22 cellular contexts compared by ENCODE assay signal in the genomic region with DNA sequence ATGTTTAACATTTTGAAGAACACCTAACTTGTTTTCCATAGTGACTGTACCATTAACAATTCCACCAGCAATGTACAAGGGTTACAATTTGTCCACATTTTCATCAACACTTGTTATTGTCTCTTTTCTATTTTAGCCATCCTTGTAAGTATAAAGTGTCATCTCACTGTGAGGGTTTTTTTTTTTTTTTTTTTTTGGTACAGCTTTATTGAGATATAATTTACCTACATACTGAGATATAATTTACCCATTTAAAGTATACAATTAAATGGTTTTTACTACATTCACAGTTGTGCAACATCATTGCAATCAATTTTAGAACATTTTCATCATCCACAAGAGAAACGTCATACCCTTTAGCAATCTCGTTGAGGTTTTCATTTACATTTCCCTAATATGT. TPM values are rescaled to one million over a fixed set of nuclear protein-coding genes. Genes with fewer than 3 reads are reported as not detected.
"Had no signal": no experiment of that assay in that cellular context is flagged by ENCODE, and none has a peak within 500 bp of the region (broad histone marks: within the 10 kb centered on the region; RNA-seq: fewer than 3 reads in every experiment).

No MANE protein-coding gene starts in this region.

- H3K36me3 ChIP-seq: breast epithelium, tibial nerve had no signal

- H3K4me3 ChIP-seq: breast epithelium, hepatocyte, smooth muscle cell, tibial nerve had no signal

- H3K27me3 Mint-ChIP-seq: progenitor cell of endocrine pancreas had no signal

- H3K4me3 Mint-ChIP-seq: activated naive CD8-positive, alpha-beta T cell treated with anti-CD3 and anti-CD28 coated beads for 36 hours; activated T-cell treated with anti-CD3 and anti-CD28 coated beads, Interleukin-2, amount 50 U/mL, for 4 hours; endodermal cell; mesothelial cell of epicardium; stimulated activated effector memory CD8-positive, alpha-beta T cell treated with anti-CD3 and anti-CD28 coated beads, Interleukin-12 subunit alpha, Interleukin-12 subunit beta, amount 100 ng/mL, for 72 hours; T-helper 2 cell treated with Interferon-gamma antibody and Interleukin-4, amounts not matched to agents 5 μg/mL and 100 μg/mL, for 36 hours had no signal

- H3K27ac ChIP-seq: breast epithelium, hepatocyte, tibial nerve had no signal

- H3K4me1 Mint-ChIP-seq: mesothelial cell of epicardium had no signal

- H3K9me3 Mint-ChIP-seq: activated naive CD8-positive, alpha-beta T cell treated with anti-CD3 and anti-CD28 coated beads for 36 hours; activated T-cell treated with anti-CD3 and anti-CD28 coated beads, Interleukin-2, amount 50 U/mL, for 4 hours; endodermal cell; mesothelial cell of epicardium; stimulated activated effector memory CD8-positive, alpha-beta T cell treated with anti-CD3 and anti-CD28 coated beads, Interleukin-12 subunit alpha, Interleukin-12 subunit beta, amount 100 ng/mL, for 72 hours; T-helper 2 cell treated with Interferon-gamma antibody and Interleukin-4, amounts not matched to agents 5 μg/mL and 100 μg/mL, for 36 hours had no signal

- H3K27ac Mint-ChIP-seq: activated naive CD8-positive, alpha-beta T cell treated with anti-CD3 and anti-CD28 coated beads for 36 hours; endodermal cell; mesothelial cell of epicardium; progenitor cell of endocrine pancreas; stimulated activated effector memory CD8-positive, alpha-beta T cell treated with anti-CD3 and anti-CD28 coated beads, Interleukin-12 subunit alpha, Interleukin-12 subunit beta, amount 100 ng/mL, for 72 hours; T-helper 2 cell treated with Interferon-gamma antibody and Interleukin-4, amounts not matched to agents 5 μg/mL and 100 μg/mL, for 36 hours had no signal

- H3K4me1 ChIP-seq: breast epithelium, tibial nerve had no signal

- H3K9me3 ChIP-seq: breast epithelium, tibial nerve had no signal

- H3K27me3 ChIP-seq: breast epithelium, hepatocyte, tibial nerve had no signal

- ATAC-seq: activated T-cell treated with anti-CD3 and anti-CD28 coated beads, Interleukin-2, amount 50 U/mL, for 4 hours; right cardiac atrium had no signal

- H3K36me3 Mint-ChIP-seq: activated naive CD8-positive, alpha-beta T cell treated with anti-CD3 and anti-CD28 coated beads for 36 hours; mesothelial cell of epicardium; stimulated activated effector memory CD8-positive, alpha-beta T cell treated with anti-CD3 and anti-CD28 coated beads, Interleukin-12 subunit alpha, Interleukin-12 subunit beta, amount 100 ng/mL, for 72 hours had no signal

- DNase-seq: activated CD4-positive, alpha-beta T cell treated with anti-CD3 and anti-CD28 coated beads for 1 hour; activated CD4-positive, alpha-beta T cell treated with anti-CD3 and anti-CD28 coated beads, Interleukin-2, amount 50 U/mL, for 48 hours; activated gamma-delta T cell treated with Interleukin-2 at 50 U/mL for 16 hours; activated naive CD8-positive, alpha-beta T cell treated with anti-CD3 and anti-CD28 coated beads for 36 hours; activated T-cell treated with anti-CD3 and anti-CD28 coated beads, Interleukin-2, amount 50 U/mL, for 4 hours; anterior cingulate cortex; endodermal cell; erythroblast; right cardiac atrium had no signal

RNA-seq across cellular contexts. Expression of gene TMIGD1, which starts 17.9 kb away (rescaled TPM):
- total RNA-seq: activated naive CD8-positive, alpha-beta T cell treated with anti-CD3 and anti-CD28 coated beads for 36 hours; activated T-cell treated with anti-CD3 and anti-CD28 coated beads, Interleukin-2, amount 50 U/mL, for 4 hours; chondrocyte; dermis microvascular lymphatic vessel endothelial cell; endodermal cell; kidney epithelial cell; liver; mesothelial cell of epicardium; myocyte; progenitor cell of endocrine pancreas; right cardiac atrium; smooth muscle cell; tibial nerve had no signal
- polyA plus RNA-seq: liver, right cardiac atrium, smooth muscle cell had no signal
